8 cellular contexts compared by ENCODE assay signal in genomic region chr15:85792872-85793621, GRCh38. TPM values are rescaled to one million over a fixed set of nuclear protein-coding genes. Genes with fewer than 3 reads are reported as not detected.
A peak's percentile ranks its signal among the peaks of the same experiment; 100 is the strongest.
DNase-seq lines count a peak whose midpoint lies in the region; ATAC-seq and TF ChIP-seq lines count a peak whose summit lies in the region.
"Had no signal": no experiment of that assay in that cellular context is flagged by ENCODE, and none has a peak within 500 bp of the region (broad histone marks: within the 10 kb centered on the region; RNA-seq: fewer than 3 reads in every experiment).

No MANE protein-coding gene starts in this region.

- no peak for TF ChIP-seq CTCF in right lobe of liver (IDR thresholded peaks at IDR 0.05)
- no peak for TF ChIP-seq CTCF in suprapubic skin (IDR thresholded peaks at IDR 0.05)

- H3K27ac ChIP-seq in right lobe of liver (peak overlapping the region in 1 of 3 donors; percentile 96), suprapubic skin (no peak overlapping the region)
- H3K27ac ChIP-seq: neutrophil had no signal

- no peaks in the 10 kb centered on the region for H3K36me3 ChIP-seq in right lobe of liver
- no peaks in the 10 kb centered on the region for H3K36me3 ChIP-seq in suprapubic skin
- H3K36me3 ChIP-seq: neutrophil had no signal

- H3K27me3 ChIP-seq in right lobe of liver (no peaks in the 10 kb centered on the region), suprapubic skin (no peaks in the 10 kb centered on the region)

- peak overlapping the region; percentile 73 for H3K4me3 ChIP-seq in Jurkat, Clone E6-1 (ENCODE audit: low read length)
- H3K4me3 ChIP-seq in right lobe of liver (peak overlapping the region; percentile 84 to 96 (median 89)), suprapubic skin (peak overlapping the region; percentile 84)

- TF ChIP-seq EP300 in suprapubic skin (IDR thresholded peaks at IDR 0.05) = no peak

- H3K4me1 ChIP-seq in right lobe of liver (peaks cover 0 to 16% (median 3%) of the 10 kb centered on the region in 4 donors), suprapubic skin (peaks cover 44% of the 10 kb centered on the region)

- ATAC-seq in activated naive CD4-positive, alpha-beta T cell treated with anti-CD3 and anti-CD28 coated beads, Interleukin-2, amount 50 U/mL, for 72 hours = peak; percentile 28 to 34
- no peak for ATAC-seq in right lobe of liver
- no peak for ATAC-seq in GM21717 (IDR thresholded peaks at IDR 0.05; ENCODE audit: unreplicated experiment)

- peaks cover 0 to 9% of the 10 kb centered on the region in 2 donors for H3K36me3 Mint-ChIP-seq in activated naive CD4-positive, alpha-beta T cell treated with anti-CD3 and anti-CD28 coated beads, Interleukin-2, amount 50 U/mL, for 72 hours

- 73% methylated on average over 12 of the region's 14 CpGs for WGBS in right lobe of liver (ENCODE audit: insufficient coverage, low coverage, low lambda C conversion rate, missing lambda C conversion rate)
- 66% methylated on average over 14 of the region's 14 CpGs for WGBS in suprapubic skin

- no peaks in the 10 kb centered on the region for H3K9me3 Mint-ChIP-seq in activated naive CD4-positive, alpha-beta T cell treated with anti-CD3 and anti-CD28 coated beads, Interleukin-2, amount 50 U/mL, for 72 hours

- peak overlapping the region; percentile 85 to 96 for H3K27ac Mint-ChIP-seq in activated naive CD4-positive, alpha-beta T cell treated with anti-CD3 and anti-CD28 coated beads, Interleukin-2, amount 50 U/mL, for 72 hours

- H3K9me3 ChIP-seq in right lobe of liver = no peaks in the 10 kb centered on the region
- H3K9me3 ChIP-seq in suprapubic skin = no peaks in the 10 kb centered on the region
- H3K9me3 ChIP-seq: neutrophil had no signal

- intact Hi-C loops in right lobe of liver (cut with DNase I) = no loop called here

- no peak for TF ChIP-seq POLR2A in right lobe of liver (IDR thresholded peaks at IDR 0.05)
- TF ChIP-seq POLR2A in suprapubic skin (IDR thresholded peaks at IDR 0.05) = no peak

- no peak for DNase-seq in Jurkat, Clone E6-1 (ENCODE audit: low read depth, low spot score)
- peak in 1 of 2 donors; percentile 26 for DNase-seq in activated naive CD4-positive, alpha-beta T cell treated with anti-CD3 and anti-CD28 coated beads, Interleukin-2, amount 50 U/mL, for 72 hours (ENCODE audit: low spot score in 2 of 2)
- no peak for DNase-seq in right lobe of liver
- DNase-seq in suprapubic skin (ENCODE audit: low spot score in 2 of 2) = no peak
- no peak for DNase-seq in NCI-H2107 (lab: John Stamatoyannopoulos, UW)
- no peak for DNase-seq in NCI-H2029 treated with DMSO at 0.1 percent for 48 hours (lab: John Stamatoyannopoulos, UW)

RNA-seq across cellular contexts. Expression of gene KLHL25, which starts 1.7 kb away (rescaled TPM):
- polyA plus RNA-seq in Jurkat, Clone E6-1 (2012; ENCODE audit: insufficient read depth, insufficient read length) = 6.0 TPM
- total RNA-seq in activated naive CD4-positive, alpha-beta T cell treated with anti-CD3 and anti-CD28 coated beads, Interleukin-2, amount 50 U/mL, for 72 hours = 1 to 10 TPM; 6.0 to 9.2 TPM
- 10 to 100 TPM in 3 of 6 experiments, 1 to 10 TPM in 3; 5.8 to 21.7 (median 13.4) TPM for total RNA-seq in right lobe of liver
- total RNA-seq in suprapubic skin = 10 to 100 TPM; 14.4 to 24.8 (median 18.5) TPM

Comparison
In these comparisons a context has a peak if more than half of its experiments do, and no peak if none do; other contexts are left out.
1. ATAC-seq: peak in activated naive CD4-positive, alpha-beta T cell treated with anti-CD3 and anti-CD28 coated beads, Interleukin-2, amount 50 U/mL, for 72 hours (2 of 2); none in right lobe of liver (0 of 4) and GM21717 (single experiment).
2. Peak in every context shown above with its lines, with median percentiles within 50 percentile points of each other: H3K4me3 ChIP-seq.